Comparison of ENCODE assay signal across 28 cellular contexts in genomic region chr2:128004509-128004908, GRCh38.
"Had no signal": no experiment of that assay in that cellular context is flagged by ENCODE, and none has a peak within 500 bp of the region (broad histone marks: within the 10 kb centered on the region; RNA-seq: fewer than 3 reads in every experiment).

No MANE protein-coding gene starts in this region.

- H3K4me1 Mint-ChIP-seq: activated CD4-positive, alpha-beta T cell treated with anti-CD3 and anti-CD28 coated beads, Interleukin-2, amount 10 ng/mL, durations not matched to agents 24 days and 14 days; activated naive CD4-positive, alpha-beta T cell treated with anti-CD3 and anti-CD28 coated beads, Interleukin-2, amount 10 ng/mL, durations not matched to agents 7 days and 5 days; central memory CD8-positive, alpha-beta T cell; endodermal cell had no signal

- H3K27ac Mint-ChIP-seq: activated CD4-positive, alpha-beta memory T cell treated with anti-CD3 and anti-CD28 coated beads for 36 hours; activated CD4-positive, alpha-beta T cell treated with anti-CD3 and anti-CD28 coated beads, Interleukin-2, amount 10 ng/mL, durations not matched to agents 24 days and 14 days; activated naive CD4-positive, alpha-beta T cell treated with anti-CD3 and anti-CD28 coated beads, Interleukin-2, amount 10 ng/mL, durations not matched to agents 7 days and 5 days; activated naive CD8-positive, alpha-beta T cell; activated T-cell treated with anti-CD3 and anti-CD28 coated beads, Interleukin-2, amount 50 U/mL, for 72 hours; dendritic cell treated with granulocyte-macrophage colony-stimulating factor and Interleukin-4, amounts not matched to agents 40 ng/mL and 50 ng/mL, for 4 days; endodermal cell had no signal

- DNase-seq: activated CD4-positive, alpha-beta memory T cell treated with anti-CD3 and anti-CD28 coated beads for 36 hours; activated CD4-positive, alpha-beta T cell treated with anti-CD3 and anti-CD28 coated beads for 36 hours; activated CD4-positive, alpha-beta T cell treated with anti-CD3 and anti-CD28 coated beads, Interleukin-2, amount 10 ng/mL, durations not matched to agents 24 days and 14 days; activated CD4-positive, CD25-positive, alpha-beta regulatory T cell; activated CD4-positive, CD25-positive, alpha-beta regulatory T cell treated with anti-CD3 and anti-CD28 coated beads, Interleukin-2, amount 50 U/mL, for 72 hours; activated CD8-positive, alpha-beta T cell treated with anti-CD3 and anti-CD28 coated beads, Interleukin-2, amount 10 ng/mL, durations not matched to agents 7 days and 5 days; activated effector memory CD4-positive, alpha-beta T cell treated with anti-CD3 and anti-CD28 coated beads, Interleukin-2, amount 50 U/mL, for 16 hours; activated naive CD4-positive, alpha-beta T cell treated with anti-CD3 and anti-CD28 coated beads, Interleukin-2, amount 10 ng/mL, durations not matched to agents 7 days and 5 days; activated T-cell treated with anti-CD3 and anti-CD28 coated beads, Interleukin-2, amount 50 U/mL, for 72 hours; amniotic stem cell; anterior cingulate cortex; brain microvascular endothelial cell; dorsolateral prefrontal cortex; effector memory CD4-positive, alpha-beta T cell; endodermal cell; foreskin fibroblast; head of caudate nucleus; SW 1271; T-helper 1 cell; T-helper 2 cell had no signal

- H3K4me3 Mint-ChIP-seq: activated CD4-positive, alpha-beta memory T cell treated with anti-CD3 and anti-CD28 coated beads for 36 hours; activated CD4-positive, alpha-beta T cell treated with anti-CD3 and anti-CD28 coated beads for 36 hours; activated CD4-positive, alpha-beta T cell treated with anti-CD3 and anti-CD28 coated beads, Interleukin-2, amount 10 ng/mL, durations not matched to agents 24 days and 14 days; activated CD8-positive, alpha-beta T cell treated with anti-CD3 and anti-CD28 coated beads, Interleukin-2, amount 10 ng/mL, durations not matched to agents 7 days and 5 days; activated naive CD4-positive, alpha-beta T cell treated with anti-CD3 and anti-CD28 coated beads, Interleukin-2, amount 10 ng/mL, durations not matched to agents 7 days and 5 days; activated naive CD8-positive, alpha-beta T cell; activated T-cell treated with anti-CD3 and anti-CD28 coated beads, Interleukin-2, amount 50 U/mL, for 72 hours; central memory CD8-positive, alpha-beta T cell; dendritic cell treated with granulocyte-macrophage colony-stimulating factor and Interleukin-4, amounts not matched to agents 40 ng/mL and 50 ng/mL, for 4 days; endodermal cell had no signal

- H3K4me3 ChIP-seq: coronary artery, dorsolateral prefrontal cortex had no signal

- ATAC-seq: activated CD4-positive, alpha-beta T cell treated with anti-CD3 and anti-CD28 coated beads for 36 hours; activated CD8-positive, alpha-beta T cell treated with anti-CD3 and anti-CD28 coated beads, Interleukin-2, amount 10 ng/mL, durations not matched to agents 7 days and 5 days; activated T-cell treated with anti-CD3 and anti-CD28 coated beads, Interleukin-2, amount 50 U/mL, for 72 hours; esophagus mucosa had no signal

- H3K27me3 Mint-ChIP-seq: activated CD4-positive, alpha-beta memory T cell treated with anti-CD3 and anti-CD28 coated beads for 36 hours; activated CD4-positive, alpha-beta T cell treated with anti-CD3 and anti-CD28 coated beads for 36 hours; activated CD4-positive, alpha-beta T cell treated with anti-CD3 and anti-CD28 coated beads, Interleukin-2, amount 10 ng/mL, durations not matched to agents 24 days and 14 days; activated naive CD4-positive, alpha-beta T cell treated with anti-CD3 and anti-CD28 coated beads, Interleukin-2, amount 10 ng/mL, durations not matched to agents 7 days and 5 days; activated naive CD8-positive, alpha-beta T cell; central memory CD8-positive, alpha-beta T cell; dendritic cell treated with granulocyte-macrophage colony-stimulating factor and Interleukin-4, amounts not matched to agents 40 ng/mL and 50 ng/mL, for 4 days had no signal

- H3K27me3 ChIP-seq: brain microvascular endothelial cell, dorsolateral prefrontal cortex had no signal

- H3K27ac ChIP-seq: brain microvascular endothelial cell, coronary artery, dorsolateral prefrontal cortex had no signal

- FAIRE-seq: astrocyte, bronchial epithelial cell, frontal cortex had no signal

- H3K9me3 Mint-ChIP-seq: activated CD4-positive, alpha-beta memory T cell treated with anti-CD3 and anti-CD28 coated beads for 36 hours; activated CD4-positive, alpha-beta T cell treated with anti-CD3 and anti-CD28 coated beads, Interleukin-2, amount 10 ng/mL, durations not matched to agents 24 days and 14 days; activated naive CD4-positive, alpha-beta T cell treated with anti-CD3 and anti-CD28 coated beads, Interleukin-2, amount 10 ng/mL, durations not matched to agents 7 days and 5 days; activated T-cell treated with anti-CD3 and anti-CD28 coated beads, Interleukin-2, amount 50 U/mL, for 72 hours; central memory CD8-positive, alpha-beta T cell; dendritic cell treated with granulocyte-macrophage colony-stimulating factor and Interleukin-4, amounts not matched to agents 40 ng/mL and 50 ng/mL, for 4 days; endodermal cell had no signal
